In the genomic region with DNA sequence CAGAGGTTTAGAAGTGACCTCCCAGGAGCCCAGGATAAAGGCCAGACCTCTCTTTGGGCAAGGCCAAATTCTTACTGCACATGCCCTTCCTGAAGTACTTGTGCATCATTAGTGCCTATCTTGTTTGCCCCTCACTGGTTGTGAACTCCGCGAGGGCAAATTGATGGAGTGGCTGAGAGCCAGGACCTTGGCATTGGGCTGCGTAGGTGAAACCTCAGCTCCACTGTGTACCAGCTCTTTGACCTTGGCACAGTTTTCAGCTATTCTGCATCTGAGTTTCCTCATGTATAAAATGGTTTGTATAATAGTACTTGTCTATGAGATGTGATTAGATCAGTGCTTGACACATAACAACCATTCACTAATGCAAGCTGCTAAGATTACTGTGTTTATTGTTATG, we compare ENCODE assay signal across 31 cellular contexts. TPM values are rescaled to one million over a fixed set of nuclear protein-coding genes. Genes with fewer than 3 reads are reported as not detected.
DNase-seq lines count a peak whose midpoint lies in the region; ATAC-seq, FAIRE-seq and TF ChIP-seq lines count a peak whose summit lies in the region.
"Had no signal": no experiment of that assay in that cellular context is flagged by ENCODE, and none has a peak within 500 bp of the region (broad histone marks: within the 10 kb centered on the region; RNA-seq: fewer than 3 reads in every experiment).

No MANE protein-coding gene starts in this region.

- H3K27ac ChIP-seq in RWPE2 (ENCODE audit: poor library complexity, severe bottlenecking) = peak overlapping the region; percentile 3
- H3K27ac ChIP-seq in pancreas = peak overlapping the region in 3 of 4 donors; percentile 5 to 19 (median 14)
- H3K27ac ChIP-seq: RWPE1 had no signal

- H3K27me3 ChIP-seq in RWPE2 (ENCODE audit: insufficient read depth, poor library complexity, severe bottlenecking) = no peaks in the 10 kb centered on the region
- no peaks in the 10 kb centered on the region for H3K27me3 ChIP-seq in pancreas

- ATAC-seq in RWPE2 (ENCODE audit: low read depth) (no peak), pancreas (peak; percentile 28 to 82 (median 52))
- ATAC-seq: GM12878, K562, Panc1 had no signal

- DNase-seq in NCI-H1105 treated with DMSO at 0.1 percent for 48 hours (lab: John Stamatoyannopoulos, UW) (peak; percentile 30), NCI-H1105 (lab: John Stamatoyannopoulos, UW) (no peak), DMS79 (lab: John Stamatoyannopoulos, UW) (peak; percentile 48), RWPE2 (ENCODE audit: low spot score) (no peak), pancreas (peak in 1 of 6 donors; percentile 50), NOMO-1 (lab: John Stamatoyannopoulos, UW; ENCODE audit: unreplicated experiment in 2 of 2) (no peak), GM03348 (ENCODE audit: low spot score) (no peak)
- DNase-seq: 8988T; Calu3; DMS153; GOT3; HFFc6; Kasumi-1; NCI-H1417; NCI-H1694; NCI-H2081 treated with DMSO at 0.1 percent for 48 hours; NCI-H2171; NCI-H524; NCI-H748 treated with DMSO at 0.1 percent for 48 hours; NK-92 treated with Interleukin-12 subunit alpha and Interleukin-12 subunit beta, amount 100 ng/mL, for 24 hours; SHP77 treated with DMSO at 0.1 percent for 48 hours had no signal

- H3K36me3 ChIP-seq in RWPE2 (ENCODE audit: low read depth) (peaks cover 77% of the 10 kb centered on the region), pancreas (peaks cover 0 to 8% (median 0%) of the 10 kb centered on the region in 3 donors)

- H3K9me3 ChIP-seq in RWPE2 (ENCODE audit: severe bottlenecking) (no peaks in the 10 kb centered on the region), pancreas (no peaks in the 10 kb centered on the region)
- H3K9me3 ChIP-seq: HAP-1 had no signal

- TF ChIP-seq CTCF in RWPE2 (IDR thresholded peaks at IDR 0.05; ENCODE audit: poor library complexity, severe bottlenecking) (no peak), pancreas (IDR thresholded peaks at IDR 0.05) (no peak)

- FAIRE-seq in pancreas (lab: Jason Lieb, UNC) = no peak
- FAIRE-seq: GM12878, K562 had no signal

- H3K4me3 ChIP-seq in RWPE2 (ENCODE audit: severe bottlenecking) (no peak overlapping the region), pancreas (no peak overlapping the region)
- H3K4me3 ChIP-seq: GM12878, HAP-1, K562 had no signal

- WGBS in pancreas, 2 donors = 16 to 19% methylated on average over 3 of the region's 3 CpGs

- peaks cover 19% of the 10 kb centered on the region for H3K4me1 ChIP-seq in RWPE2 (ENCODE audit: insufficient read depth, poor library complexity, severe bottlenecking)
- H3K4me1 ChIP-seq in pancreas = peaks cover 0 to 13% (median 10%) of the 10 kb centered on the region in 3 donors
- H3K4me1 ChIP-seq: HAP-1 had no signal

- intact Hi-C loops in pancreas (cut with DNase I) = no loop called here

RNA-seq across cellular contexts. Expression of a gene that starts 11.5 kb away (rescaled TPM):
- total RNA-seq in pancreas = 1 to 10 TPM; 3.0 to 4.1 (median 3.4) TPM
- 1 to 10 TPM; 2.0 to 2.9 TPM for polyA plus RNA-seq in pancreas

RNA-seq across cellular contexts. Expression of a gene that starts 29.7 kb away (rescaled TPM):
- total RNA-seq in pancreas = not detected
- polyA plus RNA-seq in pancreas = not detected
- total RNA-seq: Calu3, Daoy, G401, GM12878, HFFc6, HT1080, K562, M059J had no signal
- polyA plus RNA-seq: BJ, GM12878, K562 had no signal

Comparison
In these comparisons a context has a peak if more than half of its experiments do, and no peak if none do; other contexts are left out.
1. DNase-seq: peak in NCI-H1105 treated with DMSO at 0.1 percent for 48 hours (single experiment) and DMS79 (single experiment); none in NCI-H1105 (single experiment), RWPE2 (single experiment), NOMO-1 (0 of 2) and GM03348 (single experiment).